ENCODE assay signal across 9 cellular contexts in genomic region chr5:124519396-124519795, GRCh38.
DNase-seq lines count a peak whose midpoint lies in the region; ATAC-seq and TF ChIP-seq lines count a peak whose summit lies in the region.
"Had no signal": no experiment of that assay in that cellular context is flagged by ENCODE, and none has a peak within 500 bp of the region (broad histone marks: within the 10 kb centered on the region; RNA-seq: fewer than 3 reads in every experiment).

No MANE protein-coding gene starts in this region.

- no peak for TF ChIP-seq POLR2A in uterus (IDR thresholded peaks at IDR 0.05)

- TF ChIP-seq CTCF in choroid plexus epithelial cell (conservative IDR thresholded peaks at IDR 0.05; ENCODE audit: low read depth, low read length): no peak
- TF ChIP-seq CTCF in uterus (IDR thresholded peaks at IDR 0.05): no peak

- H3K4me1 ChIP-seq in uterus: peaks cover 0 to 4% of the 10 kb centered on the region in 2 donors
- H3K4me1 ChIP-seq: A549 had no signal

- intact Hi-C loops in uterus (cut with DNase I; ENCODE audit: low total_unique reads): no loop called here

- H3K27ac ChIP-seq in uterus: peak overlapping the region in 1 of 2 donors; percentile 20
- H3K27ac ChIP-seq: A549 had no signal

- DNase-seq in SIG-M5 treated with dmso at 0.1 percent for 504 hours (lab: John Stamatoyannopoulos, UW; ENCODE audit: unreplicated experiment) (peak; percentile 4), SIG-M5 (lab: John Stamatoyannopoulos, UW) (no peak), choroid plexus epithelial cell (ENCODE audit: low read depth) (peak; percentile 63), uterus (peak; percentile 26 to 63), NCI-H2196 (lab: John Stamatoyannopoulos, UW; ENCODE audit: unreplicated experiment) (no peak), HuH-7 (ENCODE audit: low spot score) (no peak), NCI-H128 (lab: John Stamatoyannopoulos, UW; ENCODE audit: unreplicated experiment) (no peak)

- H3K9me3 ChIP-seq in uterus: no peaks in the 10 kb centered on the region
- H3K9me3 ChIP-seq: A549 had no signal

- H3K36me3 ChIP-seq in uterus: no peaks in the 10 kb centered on the region

- H3K4me3 ChIP-seq in choroid plexus epithelial cell (ENCODE audit: low read depth, low read length): no peak overlapping the region
- no peak overlapping the region for H3K4me3 ChIP-seq in uterus
- H3K4me3 ChIP-seq: A549 had no signal

- H3K27me3 ChIP-seq in uterus: no peaks in the 10 kb centered on the region

- ATAC-seq in HG03460 (IDR thresholded peaks at IDR 0.05; ENCODE audit: unreplicated experiment): peak; percentile 86
- ATAC-seq: A549 had no signal

Comparison
In these comparisons a context has a peak if more than half of its experiments do, and no peak if none do; other contexts are left out.
1. DNase-seq: peak in SIG-M5 treated with dmso at 0.1 percent for 504 hours (single experiment), choroid plexus epithelial cell (single experiment) and uterus (2 of 2); none in SIG-M5 (single experiment), NCI-H2196 (single experiment), HuH-7 (single experiment) and NCI-H128 (single experiment).